In the genomic region with DNA sequence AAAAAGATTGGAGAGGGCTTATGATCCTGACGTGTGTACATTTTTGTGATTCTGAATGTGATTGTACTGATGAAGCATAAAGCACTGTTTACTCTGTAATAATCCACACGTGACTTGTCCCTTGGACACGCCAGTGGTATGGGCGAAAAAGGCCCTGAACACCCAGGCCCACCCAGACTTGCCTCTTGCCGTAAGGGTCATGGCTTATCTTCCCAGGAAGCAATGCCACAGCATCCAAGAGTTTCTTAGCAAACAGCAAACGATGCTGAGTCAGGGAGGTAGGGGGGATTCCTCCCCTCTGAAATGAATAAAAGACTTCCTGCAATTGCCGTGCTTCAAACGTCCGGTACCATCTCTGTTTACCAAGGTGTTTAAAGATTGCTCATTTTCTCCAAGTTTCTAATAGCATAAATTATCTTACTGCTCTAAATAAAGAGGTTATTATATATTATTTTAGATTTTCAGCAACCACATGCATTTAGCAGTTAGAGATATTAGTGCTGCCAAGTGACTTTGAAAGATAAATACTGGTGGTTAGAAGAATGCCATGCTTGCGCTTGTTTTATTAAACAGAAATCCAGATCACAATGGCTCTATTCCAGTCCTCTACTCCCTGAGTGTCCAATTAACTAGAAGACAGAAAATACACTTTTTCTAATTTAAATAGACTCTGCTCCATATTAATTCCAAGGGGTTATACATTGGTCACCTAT, we compare ENCODE assay signal across 22 cellular contexts.
"Had no signal": no experiment of that assay in that cellular context is flagged by ENCODE, and none has a peak within 500 bp of the region (broad histone marks: within the 10 kb centered on the region; RNA-seq: fewer than 3 reads in every experiment).

No MANE protein-coding gene starts in this region.

- H3K4me3 ChIP-seq: body of pancreas, dorsolateral prefrontal cortex, neural progenitor cell, prostate gland, right atrium auricular region, skin epidermis, suprapubic skin, vagina had no signal

- H3K9me3 Mint-ChIP-seq: activated CD4-positive, alpha-beta T cell treated with anti-CD3 and anti-CD28 coated beads, Interleukin-2, amount 10 ng/mL, durations not matched to agents 7 days and 5 days; activated naive CD4-positive, alpha-beta T cell treated with anti-CD3 and anti-CD28 coated beads, Interleukin-2, amount 50 U/mL, for 24 hours; activated T-cell treated with anti-CD3 and anti-CD28 coated beads, Interleukin-2, amount 50 U/mL, for 72 hours; memory B cell; neural progenitor cell; stimulated activated naive CD8-positive, alpha-beta T cell treated with anti-CD3 and anti-CD28 coated beads, Interleukin-15, Interleukin-2, amounts not matched to agents 100 ng/mL and 50 ng/mL, for 24 hours had no signal

- H3K4me1 ChIP-seq: body of pancreas, neural progenitor cell, prostate gland, right atrium auricular region, suprapubic skin, vagina had no signal

- H3K4me3 Mint-ChIP-seq: activated CD4-positive, alpha-beta T cell treated with anti-CD3 and anti-CD28 coated beads, Interleukin-2, amount 10 ng/mL, durations not matched to agents 7 days and 5 days; activated CD8-positive, alpha-beta T cell treated with anti-CD3 and anti-CD28 coated beads, Interleukin-2, amount 10 ng/mL, durations not matched to agents 7 days and 5 days; activated naive CD4-positive, alpha-beta T cell treated with anti-CD3 and anti-CD28 coated beads, Interleukin-2, amount 50 U/mL, for 24 hours; activated T-cell treated with anti-CD3 and anti-CD28 coated beads, Interleukin-2, amount 50 U/mL, for 72 hours; memory B cell; naive thymus-derived CD4-positive, alpha-beta T cell; neural progenitor cell; stimulated activated naive CD8-positive, alpha-beta T cell treated with anti-CD3 and anti-CD28 coated beads, Interleukin-15, Interleukin-2, amounts not matched to agents 100 ng/mL and 50 ng/mL, for 24 hours had no signal

- H3K27me3 ChIP-seq: body of pancreas, dorsolateral prefrontal cortex, neural progenitor cell, right atrium auricular region, suprapubic skin, vagina had no signal

- H3K36me3 ChIP-seq: neural progenitor cell, prostate gland, right atrium auricular region, suprapubic skin, vagina had no signal

- H3K36me3 Mint-ChIP-seq: activated naive CD4-positive, alpha-beta T cell treated with anti-CD3 and anti-CD28 coated beads, Interleukin-2, amount 50 U/mL, for 24 hours; memory B cell; naive thymus-derived CD4-positive, alpha-beta T cell; neural progenitor cell had no signal

- H3K27me3 Mint-ChIP-seq: activated CD4-positive, alpha-beta T cell treated with anti-CD3 and anti-CD28 coated beads, Interleukin-2, amount 10 ng/mL, durations not matched to agents 7 days and 5 days; activated naive CD4-positive, alpha-beta T cell treated with anti-CD3 and anti-CD28 coated beads, Interleukin-2, amount 50 U/mL, for 24 hours; memory B cell; naive thymus-derived CD4-positive, alpha-beta T cell; stimulated activated naive CD8-positive, alpha-beta T cell treated with anti-CD3 and anti-CD28 coated beads, Interleukin-15, Interleukin-2, amounts not matched to agents 100 ng/mL and 50 ng/mL, for 24 hours had no signal

- H3K27ac ChIP-seq: body of pancreas, dorsolateral prefrontal cortex, neural progenitor cell, prostate gland, right atrium auricular region, skin epidermis, suprapubic skin, vagina had no signal

- H3K9me3 ChIP-seq: body of pancreas, prostate gland, right atrium auricular region, suprapubic skin, vagina had no signal

- DNase-seq: activated CD4-positive, alpha-beta T cell treated with anti-CD3 and anti-CD28 coated beads, Interleukin-2, amount 10 ng/mL, durations not matched to agents 7 days and 5 days; activated CD4-positive, CD25-positive, alpha-beta regulatory T cell; activated CD8-positive, alpha-beta memory T cell treated with anti-CD3 and anti-CD28 coated beads, Interleukin-2, amount 50 U/mL, for 4 hours; activated CD8-positive, alpha-beta T cell treated with anti-CD3 and anti-CD28 coated beads, Interleukin-2, amount 10 ng/mL, durations not matched to agents 7 days and 5 days; activated effector memory CD4-positive, alpha-beta T cell treated with anti-CD3 and anti-CD28 coated beads, Interleukin-2, amount 50 U/mL, for 16 hours; activated T-cell treated with anti-CD3 and anti-CD28 coated beads, Interleukin-2, amount 50 U/mL, for 72 hours; body of pancreas; dorsolateral prefrontal cortex; naive thymus-derived CD4-positive, alpha-beta T cell; stimulated activated CD4-positive, alpha-beta T cell treated with anti-CD3 and anti-CD28 coated beads, Interleukin-15, amount 100 ng/mL, for 24 hours; stimulated activated CD4-positive, alpha-beta T cell treated with anti-CD3 and anti-CD28 coated beads, Interleukin-2, amount 100 ng/mL, for 48 hours; T1000; trophoblast cell had no signal

- H3K27ac Mint-ChIP-seq: activated CD4-positive, alpha-beta T cell treated with anti-CD3 and anti-CD28 coated beads, Interleukin-2, amount 10 ng/mL, durations not matched to agents 7 days and 5 days; activated CD8-positive, alpha-beta T cell treated with anti-CD3 and anti-CD28 coated beads, Interleukin-2, amount 10 ng/mL, durations not matched to agents 7 days and 5 days; activated naive CD4-positive, alpha-beta T cell treated with anti-CD3 and anti-CD28 coated beads, Interleukin-2, amount 50 U/mL, for 24 hours; activated T-cell treated with anti-CD3 and anti-CD28 coated beads, Interleukin-2, amount 50 U/mL, for 72 hours; memory B cell; naive thymus-derived CD4-positive, alpha-beta T cell; neural progenitor cell; stimulated activated naive CD8-positive, alpha-beta T cell treated with anti-CD3 and anti-CD28 coated beads, Interleukin-15, Interleukin-2, amounts not matched to agents 100 ng/mL and 50 ng/mL, for 24 hours had no signal
